ENCODE assay signal across 1 cellular context in the genomic region with DNA sequence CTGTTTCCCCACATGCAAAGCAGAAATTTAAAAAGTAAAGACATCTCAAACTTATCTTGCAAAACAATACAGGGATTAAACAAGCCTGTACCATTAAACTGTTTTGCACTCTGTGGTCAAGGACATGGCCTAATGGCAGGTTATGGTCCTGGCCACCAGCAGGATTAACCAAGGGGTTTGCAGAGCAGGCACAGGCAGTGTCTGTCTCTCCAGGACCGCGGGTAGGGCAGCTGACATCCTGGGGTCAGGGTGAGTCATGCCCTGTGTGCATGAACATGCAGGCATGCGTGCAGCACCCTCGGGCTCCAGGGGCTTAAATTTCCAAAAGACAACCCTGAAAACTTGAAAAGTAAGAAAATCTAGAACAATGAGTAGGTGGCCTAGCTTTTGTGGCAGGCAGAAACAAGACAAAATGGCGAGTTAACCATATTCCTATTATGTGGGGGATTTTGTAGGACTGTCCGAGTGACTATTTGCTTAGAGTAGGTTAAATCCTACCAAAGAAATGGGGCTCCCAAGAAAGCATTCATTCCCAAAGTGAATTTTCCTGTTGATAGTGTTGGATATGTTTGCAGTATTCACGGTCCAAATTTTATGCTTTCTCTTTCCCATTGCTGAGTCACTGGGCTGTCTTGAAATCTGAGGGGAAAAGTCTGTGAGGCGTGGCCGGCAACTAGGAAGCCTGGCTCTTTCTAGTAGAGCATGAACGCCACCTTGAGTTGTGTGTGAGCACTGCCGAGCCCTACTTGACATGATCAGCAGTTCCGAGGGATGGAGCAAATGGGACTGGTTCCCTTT.
TF ChIP-seq lines count a peak whose summit lies in the region.

No MANE protein-coding gene starts in this region.

TF ChIP-seq in H1, 55 proteins besides CTCF, POLR2A, EP300 and RAD21 (continued from another document):
- TF ChIP-seq, protein P1, sequence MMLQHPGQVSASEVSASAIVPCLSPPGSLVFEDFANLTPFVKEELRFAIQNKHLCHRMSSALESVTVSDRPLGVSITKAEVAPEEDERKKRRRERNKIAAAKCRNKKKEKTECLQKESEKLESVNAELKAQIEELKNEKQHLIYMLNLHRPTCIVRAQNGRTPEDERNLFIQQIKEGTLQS (IDR thresholded peaks at IDR 0.05; ENCODE audit: insufficient read depth, low read depth, low read length), result no peak
- TF ChIP-seq POLR2AphosphoS5 (IDR thresholded peaks at IDR 0.05; ENCODE audit: low read depth, low read length), result no peak; the same call in 1 of the 2 replicates
- TF ChIP-seq, protein P2, sequence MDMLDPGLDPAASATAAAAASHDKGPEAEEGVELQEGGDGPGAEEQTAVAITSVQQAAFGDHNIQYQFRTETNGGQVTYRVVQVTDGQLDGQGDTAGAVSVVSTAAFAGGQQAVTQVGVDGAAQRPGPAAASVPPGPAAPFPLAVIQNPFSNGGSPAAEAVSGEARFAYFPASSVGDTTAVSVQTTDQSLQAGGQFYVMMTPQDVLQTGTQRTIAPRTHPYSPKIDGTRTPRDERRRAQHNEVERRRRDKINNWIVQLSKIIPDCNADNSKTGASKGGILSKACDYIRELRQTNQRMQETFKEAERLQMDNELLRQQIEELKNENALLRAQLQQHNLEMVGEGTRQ (IDR thresholded peaks at IDR 0.05; ENCODE audit: low read length), result no peak
- no peak for TF ChIP-seq TCF12 (IDR thresholded peaks at IDR 0.05; ENCODE audit: low read depth, low read length)
- peak; percentile 41; the same call in 1 of the 2 replicates for TF ChIP-seq MAX (IDR thresholded peaks at IDR 0.05)
- TF ChIP-seq TEAD4 (IDR thresholded peaks at IDR 0.05; ENCODE audit: low read depth, low read length), result no peak
- TF ChIP-seq TAF1 (IDR thresholded peaks at IDR 0.05; ENCODE audit: low read depth, low read length), result peak; percentile 41; the same call in 1 of the 2 replicates
- TF ChIP-seq RFX5 (IDR thresholded peaks at IDR 0.05; ENCODE audit: borderline replicate concordance, low read depth, low read length), result no peak
- TF ChIP-seq CBX8 (IDR thresholded peaks at IDR 0.05; ENCODE audit: borderline replicate concordance, low read depth, low read length), result no peak
- TF ChIP-seq, protein P3, sequence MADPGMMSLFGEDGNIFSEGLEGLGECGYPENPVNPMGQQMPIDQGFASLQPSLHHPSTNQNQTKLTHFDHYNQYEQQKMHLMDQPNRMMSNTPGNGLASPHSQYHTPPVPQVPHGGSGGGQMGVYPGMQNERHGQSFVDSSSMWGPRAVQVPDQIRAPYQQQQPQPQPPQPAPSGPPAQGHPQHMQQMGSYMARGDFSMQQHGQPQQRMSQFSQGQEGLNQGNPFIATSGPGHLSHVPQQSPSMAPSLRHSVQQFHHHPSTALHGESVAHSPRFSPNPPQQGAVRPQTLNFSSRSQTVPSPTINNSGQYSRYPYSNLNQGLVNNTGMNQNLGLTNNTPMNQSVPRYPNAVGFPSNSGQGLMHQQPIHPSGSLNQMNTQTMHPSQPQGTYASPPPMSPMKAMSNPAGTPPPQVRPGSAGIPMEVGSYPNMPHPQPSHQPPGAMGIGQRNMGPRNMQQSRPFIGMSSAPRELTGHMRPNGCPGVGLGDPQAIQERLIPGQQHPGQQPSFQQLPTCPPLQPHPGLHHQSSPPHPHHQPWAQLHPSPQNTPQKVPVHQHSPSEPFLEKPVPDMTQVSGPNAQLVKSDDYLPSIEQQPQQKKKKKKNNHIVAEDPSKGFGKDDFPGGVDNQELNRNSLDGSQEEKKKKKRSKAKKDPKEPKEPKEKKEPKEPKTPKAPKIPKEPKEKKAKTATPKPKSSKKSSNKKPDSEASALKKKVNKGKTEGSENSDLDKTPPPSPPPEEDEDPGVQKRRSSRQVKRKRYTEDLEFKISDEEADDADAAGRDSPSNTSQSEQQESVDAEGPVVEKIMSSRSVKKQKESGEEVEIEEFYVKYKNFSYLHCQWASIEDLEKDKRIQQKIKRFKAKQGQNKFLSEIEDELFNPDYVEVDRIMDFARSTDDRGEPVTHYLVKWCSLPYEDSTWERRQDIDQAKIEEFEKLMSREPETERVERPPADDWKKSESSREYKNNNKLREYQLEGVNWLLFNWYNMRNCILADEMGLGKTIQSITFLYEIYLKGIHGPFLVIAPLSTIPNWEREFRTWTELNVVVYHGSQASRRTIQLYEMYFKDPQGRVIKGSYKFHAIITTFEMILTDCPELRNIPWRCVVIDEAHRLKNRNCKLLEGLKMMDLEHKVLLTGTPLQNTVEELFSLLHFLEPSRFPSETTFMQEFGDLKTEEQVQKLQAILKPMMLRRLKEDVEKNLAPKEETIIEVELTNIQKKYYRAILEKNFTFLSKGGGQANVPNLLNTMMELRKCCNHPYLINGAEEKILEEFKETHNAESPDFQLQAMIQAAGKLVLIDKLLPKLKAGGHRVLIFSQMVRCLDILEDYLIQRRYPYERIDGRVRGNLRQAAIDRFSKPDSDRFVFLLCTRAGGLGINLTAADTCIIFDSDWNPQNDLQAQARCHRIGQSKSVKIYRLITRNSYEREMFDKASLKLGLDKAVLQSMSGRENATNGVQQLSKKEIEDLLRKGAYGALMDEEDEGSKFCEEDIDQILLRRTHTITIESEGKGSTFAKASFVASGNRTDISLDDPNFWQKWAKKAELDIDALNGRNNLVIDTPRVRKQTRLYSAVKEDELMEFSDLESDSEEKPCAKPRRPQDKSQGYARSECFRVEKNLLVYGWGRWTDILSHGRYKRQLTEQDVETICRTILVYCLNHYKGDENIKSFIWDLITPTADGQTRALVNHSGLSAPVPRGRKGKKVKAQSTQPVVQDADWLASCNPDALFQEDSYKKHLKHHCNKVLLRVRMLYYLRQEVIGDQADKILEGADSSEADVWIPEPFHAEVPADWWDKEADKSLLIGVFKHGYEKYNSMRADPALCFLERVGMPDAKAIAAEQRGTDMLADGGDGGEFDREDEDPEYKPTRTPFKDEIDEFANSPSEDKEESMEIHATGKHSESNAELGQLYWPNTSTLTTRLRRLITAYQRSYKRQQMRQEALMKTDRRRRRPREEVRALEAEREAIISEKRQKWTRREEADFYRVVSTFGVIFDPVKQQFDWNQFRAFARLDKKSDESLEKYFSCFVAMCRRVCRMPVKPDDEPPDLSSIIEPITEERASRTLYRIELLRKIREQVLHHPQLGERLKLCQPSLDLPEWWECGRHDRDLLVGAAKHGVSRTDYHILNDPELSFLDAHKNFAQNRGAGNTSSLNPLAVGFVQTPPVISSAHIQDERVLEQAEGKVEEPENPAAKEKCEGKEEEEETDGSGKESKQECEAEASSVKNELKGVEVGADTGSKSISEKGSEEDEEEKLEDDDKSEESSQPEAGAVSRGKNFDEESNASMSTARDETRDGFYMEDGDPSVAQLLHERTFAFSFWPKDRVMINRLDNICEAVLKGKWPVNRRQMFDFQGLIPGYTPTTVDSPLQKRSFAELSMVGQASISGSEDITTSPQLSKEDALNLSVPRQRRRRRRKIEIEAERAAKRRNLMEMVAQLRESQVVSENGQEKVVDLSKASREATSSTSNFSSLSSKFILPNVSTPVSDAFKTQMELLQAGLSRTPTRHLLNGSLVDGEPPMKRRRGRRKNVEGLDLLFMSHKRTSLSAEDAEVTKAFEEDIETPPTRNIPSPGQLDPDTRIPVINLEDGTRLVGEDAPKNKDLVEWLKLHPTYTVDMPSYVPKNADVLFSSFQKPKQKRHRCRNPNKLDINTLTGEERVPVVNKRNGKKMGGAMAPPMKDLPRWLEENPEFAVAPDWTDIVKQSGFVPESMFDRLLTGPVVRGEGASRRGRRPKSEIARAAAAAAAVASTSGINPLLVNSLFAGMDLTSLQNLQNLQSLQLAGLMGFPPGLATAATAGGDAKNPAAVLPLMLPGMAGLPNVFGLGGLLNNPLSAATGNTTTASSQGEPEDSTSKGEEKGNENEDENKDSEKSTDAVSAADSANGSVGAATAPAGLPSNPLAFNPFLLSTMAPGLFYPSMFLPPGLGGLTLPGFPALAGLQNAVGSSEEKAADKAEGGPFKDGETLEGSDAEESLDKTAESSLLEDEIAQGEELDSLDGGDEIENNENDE (IDR thresholded peaks at IDR 0.05; ENCODE audit: insufficient replicate concordance, low read length), result no peak
- no peak for TF ChIP-seq TAF7 (optimal IDR thresholded peaks at IDR 0.05; ENCODE audit: borderline replicate concordance, low read depth, low read length)
- TF ChIP-seq KDM4A (IDR thresholded peaks at IDR 0.05; ENCODE audit: low read depth, low read length, severe bottlenecking), result peak; percentile 17
- peak; percentile 89 for TF ChIP-seq MAFK (IDR thresholded peaks at IDR 0.05; ENCODE audit: low read depth, low read length)
- no peak for TF ChIP-seq SIX5 (IDR thresholded peaks at IDR 0.05; ENCODE audit: low read depth, low read length)
- no peak for TF ChIP-seq FOSL1 (IDR thresholded peaks at IDR 0.05; ENCODE audit: insufficient read depth, low read depth, low read length)
- no peak for TF ChIP-seq E2F6 (IDR thresholded peaks at IDR 0.05)
- no peak for TF ChIP-seq CEBPB (IDR thresholded peaks at IDR 0.05; ENCODE audit: low read depth, low read length)
- TF ChIP-seq PHF8 (conservative IDR thresholded peaks at IDR 0.05; ENCODE audit: low read depth, low read length), result no peak
- TF ChIP-seq NRF1 (IDR thresholded peaks at IDR 0.05; ENCODE audit: low read depth, low read length), result no peak
- TF ChIP-seq SP1 (IDR thresholded peaks at IDR 0.05; ENCODE audit: low read depth, low read length), result 0 out of 2 replicates have a peak, but pooled peaks have one; percentile 27
- TF ChIP-seq CHD2 (IDR thresholded peaks at IDR 0.05; ENCODE audit: low read length), result no peak
- TF ChIP-seq KDM5A (IDR thresholded peaks at IDR 0.05; ENCODE audit: low read length), result no peak
- no peak for TF ChIP-seq SRF (IDR thresholded peaks at IDR 0.05; ENCODE audit: low read depth, low read length)
- TF ChIP-seq ASH2L (IDR thresholded peaks at IDR 0.05; ENCODE audit: low read length), result no peak
- TF ChIP-seq EZH2 (IDR thresholded peaks at IDR 0.05; ENCODE audit: low read depth, low read length, severe bottlenecking), result no peak
- TF ChIP-seq BACH1 (IDR thresholded peaks at IDR 0.05; ENCODE audit: low read length), result peak; percentile 96
- no peak for TF ChIP-seq HDAC2 (IDR thresholded peaks at IDR 0.05; ENCODE audit: borderline replicate concordance in 1 of 2, low read depth in 2 of 2, low read length in 2 of 2)
- TF ChIP-seq POU5F1 (IDR thresholded peaks at IDR 0.05; ENCODE audit: low read depth, low read length), result no peak
- peak; percentile 95 for TF ChIP-seq TBP (IDR thresholded peaks at IDR 0.05; ENCODE audit: low read depth, low read length)
- TF ChIP-seq ZNF274 (IDR thresholded peaks at IDR 0.05; ENCODE audit: borderline replicate concordance, extremely low read depth, low read length), result no peak
- TF ChIP-seq SUZ12 (IDR thresholded peaks at IDR 0.05; ENCODE audit: low read length), result no peak
- TF ChIP-seq YY1 (IDR thresholded peaks at IDR 0.05; ENCODE audit: low read depth, low read length), result peak; percentile 48
- no peak for TF ChIP-seq NANOG (IDR thresholded peaks at IDR 0.05; ENCODE audit: insufficient read depth, low read depth, low read length, poor library complexity, severe bottlenecking)
- TF ChIP-seq SP4 (IDR thresholded peaks at IDR 0.05; ENCODE audit: low read length), result no peak
- TF ChIP-seq GTF2F1 (IDR thresholded peaks at IDR 0.05; ENCODE audit: borderline replicate concordance, low read depth, low read length), result no peak
- no peak for TF ChIP-seq HDAC6 (IDR thresholded peaks at IDR 0.05; ENCODE audit: low read depth, low read length)
- TF ChIP-seq CREB1 (IDR thresholded peaks at IDR 0.05), result 0 out of 2 replicates have a peak, but pooled peaks have one; percentile 5
- no peak for TF ChIP-seq SP2 (IDR thresholded peaks at IDR 0.05; ENCODE audit: low read length)
- no peak for TF ChIP-seq CTBP2 (IDR thresholded peaks at IDR 0.05; ENCODE audit: borderline replicate concordance, insufficient read depth, insufficient read length, low read length)
- no peak for TF ChIP-seq CBX5 (IDR thresholded peaks at IDR 0.05; ENCODE audit: low read depth, low read length)
- TF ChIP-seq EGR1 (IDR thresholded peaks at IDR 0.05; ENCODE audit: borderline replicate concordance, low read depth, low read length), result no peak
- TF ChIP-seq RBBP5 (IDR thresholded peaks at IDR 0.05; ENCODE audit: borderline replicate concordance, low read depth, low read length), result no peak
- no peak for TF ChIP-seq BRCA1 (IDR thresholded peaks at IDR 0.05; ENCODE audit: low read depth, low read length)
- TF ChIP-seq SIN3A (conservative IDR thresholded peaks at IDR 0.05 in 1 of 2, IDR thresholded peaks at IDR 0.05 in 1 of 2; ENCODE audit: low read depth in 1 of 2, low read length in 2 of 2), result 0 out of 4 replicates have a peak, but pooled peaks of 1 of the 2 experiments have one; percentile 26
- TF ChIP-seq SAP30 (IDR thresholded peaks at IDR 0.05; ENCODE audit: insufficient read depth, insufficient replicate concordance, low read length), result no peak
- 0 out of 2 replicates have a peak, but pooled peaks have one; percentile 7 for TF ChIP-seq KDM1A (IDR thresholded peaks at IDR 0.05; ENCODE audit: borderline replicate concordance, low read length)
- no peak for TF ChIP-seq CHD1 (IDR thresholded peaks at IDR 0.05; ENCODE audit: low read depth, low read length)
- peak; percentile 90 for TF ChIP-seq JUND (IDR thresholded peaks at IDR 0.05; ENCODE audit: low read length)
- TF ChIP-seq RNF2 (IDR thresholded peaks at IDR 0.05; ENCODE audit: borderline replicate concordance, low read depth, low read length, missing control alignments, poor library complexity, severe bottlenecking), result no peak
